1 cellular context compared by ENCODE assay signal in genomic region chr11:128837627-128838026, GRCh38.
TF ChIP-seq lines count a peak whose summit lies in the region.

No MANE protein-coding gene starts in this region.

TF ChIP-seq in endothelial cell of umbilical vein, 7 proteins besides CTCF, POLR2A, EP300 and RAD21 (continued from another document):
- peak; percentile 6 for TF ChIP-seq JUN (IDR thresholded peaks at IDR 0.05; ENCODE audit: borderline replicate concordance, insufficient read depth, insufficient read length, low read depth)
- peak; percentile 64 for TF ChIP-seq GATA2 (IDR thresholded peaks at IDR 0.05; ENCODE audit: insufficient read depth, insufficient read length, low read depth, low read length)
- no peak for TF ChIP-seq MYC (IDR thresholded peaks at IDR 0.05; ENCODE audit: low read depth, low read length)
